8 cellular contexts compared by ENCODE assay signal in genomic region chr10:5413012-5413938, GRCh38.
A peak's percentile ranks its signal among the peaks of the same experiment; 100 is the strongest.
DNase-seq lines count a peak whose midpoint lies in the region; ATAC-seq and TF ChIP-seq lines count a peak whose summit lies in the region.

No MANE protein-coding gene starts in this region.

- WGBS in iPS DF 6.9 (ENCODE audit: insufficient coverage, insufficient read length), result 100% methylated on average over 1 of the region's 20 CpGs

- peaks cover 16% of the 10 kb centered on the region for H4K20me1 ChIP-seq in DND-41 (ENCODE audit: insufficient read depth, low read length)

- H3K4me3 ChIP-seq in DND-41 (ENCODE audit: low read depth in 1 of 2, low read length in 2 of 2), result peak overlapping the region; percentile 88 to 95
- H3K4me3 ChIP-seq in adipocyte (ENCODE audit: low read length), result peak overlapping the region; percentile 80
- H3K4me3 ChIP-seq in iPS DF 6.9 (ENCODE audit: low read length), result peak overlapping the region; percentile 100; the same call in 1 of the 2 replicates
- peak overlapping the region; percentile 62 to 90 (median 77) for H3K4me3 ChIP-seq in skin epidermis

- H3K36me3 ChIP-seq in DND-41 (ENCODE audit: insufficient read depth, low read length) (peaks cover 10% of the 10 kb centered on the region), adipocyte (ENCODE audit: control insufficient read depth, insufficient read depth, low read length, severe bottlenecking) (no peaks in the 10 kb centered on the region), iPS DF 6.9 (ENCODE audit: control insufficient read depth, insufficient read depth, low read length) (no peaks in the 10 kb centered on the region)

- H3K4me2 ChIP-seq in DND-41 (ENCODE audit: insufficient read depth, low read length), result peak overlapping the region; percentile 88

- ATAC-seq in DND-41 (ENCODE audit: insufficient read depth, low read depth) (peak; percentile 38), HG02840 (IDR thresholded peaks at IDR 0.05; ENCODE audit: low FRiP score, unreplicated experiment) (no peak), HG03175 (IDR thresholded peaks at IDR 0.05; ENCODE audit: unreplicated experiment) (no peak)

- peak; percentile 20 for DNase-seq in DND-41
- DNase-seq in HK-2 (ENCODE audit: unreplicated experiment), result peak; percentile 11
- DNase-seq in adipocyte (ENCODE audit: low read depth), result peak; percentile 39
- DNase-seq in iPS DF 6.9 (ENCODE audit: low read depth, low spot score), result no peak
- no peak for DNase-seq in GOT3 (lab: John Stamatoyannopoulos, UW)

- H3K27ac ChIP-seq in DND-41 (ENCODE audit: low read length) (peak overlapping the region; percentile 77), iPS DF 6.9 (ENCODE audit: low read length) (no peak overlapping the region), skin epidermis (peak overlapping the region in 13 of 21 experiments; percentile 44 to 86 (median 68))

- H3K4me1 ChIP-seq in DND-41 (ENCODE audit: insufficient read depth, low read length) (peaks cover 32% of the 10 kb centered on the region), adipocyte (ENCODE audit: control insufficient read depth, insufficient read depth, low read length) (peaks cover 11% of the 10 kb centered on the region), iPS DF 6.9 (ENCODE audit: control insufficient read depth, insufficient read depth, low read length) (peaks cover 6% of the 10 kb centered on the region)

- H3K27me3 ChIP-seq in DND-41 (ENCODE audit: insufficient read depth, low read length, poor library complexity) (peaks cover 2% of the 10 kb centered on the region), adipocyte (replicated peaks; ENCODE audit: control insufficient read depth, insufficient read depth, low read length) (no peaks in the 10 kb centered on the region), iPS DF 6.9 (ENCODE audit: control insufficient read depth, insufficient read depth, low read length) (no peaks in the 10 kb centered on the region)

- H2AFZ ChIP-seq in DND-41 (ENCODE audit: low read depth, low read length), result peak overlapping the region; percentile 67; the same call in 1 of the 2 replicates

- no peak for TF ChIP-seq CTCF in DND-41 (IDR thresholded peaks at IDR 0.05; ENCODE audit: borderline replicate concordance, extremely low read depth, low read length, poor library complexity, severe bottlenecking)

- H3K9ac ChIP-seq in DND-41 (ENCODE audit: low read depth, low read length), result peak overlapping the region; percentile 95
- peak overlapping the region; percentile 54 for H3K9ac ChIP-seq in adipocyte (ENCODE audit: low read length)

- H3K79me2 ChIP-seq in DND-41 (ENCODE audit: insufficient read depth, low read length), result peaks cover 58% of the 10 kb centered on the region

- H3K9me3 ChIP-seq in DND-41 (ENCODE audit: insufficient read depth, low read length, severe bottlenecking) (peaks cover 1% of the 10 kb centered on the region), adipocyte (ENCODE audit: control insufficient read depth, low read length) (peaks cover 4% of the 10 kb centered on the region), iPS DF 6.9 (ENCODE audit: control insufficient read depth, insufficient read depth, low read length) (no peaks in the 10 kb centered on the region)

Comparison
In these comparisons a context has a peak if more than half of its experiments do, and no peak if none do; other contexts are left out.
1. DNase-seq: peak in DND-41 (single experiment), HK-2 (single experiment) and adipocyte (single experiment); none in iPS DF 6.9 (single experiment) and GOT3 (single experiment).
2. Peak in every context shown above with its lines, with median percentiles within 50 percentile points of each other: H3K4me3 ChIP-seq.